20 cellular contexts compared by ENCODE assay signal in genomic region chrY:19058831-19059230, GRCh38.
"Had no signal": no experiment of that assay in that cellular context is flagged by ENCODE, and none has a peak within 500 bp of the region (broad histone marks: within the 10 kb centered on the region; RNA-seq: fewer than 3 reads in every experiment).

No MANE protein-coding gene starts in this region.

- H3K36me3 ChIP-seq: gastroesophageal sphincter, heart left ventricle, neural progenitor cell, right atrium auricular region, sigmoid colon, spleen, tibial artery had no signal

- H3K4me3 ChIP-seq: coronary artery, gastroesophageal sphincter, heart left ventricle, lung, neural progenitor cell, right atrium auricular region, sigmoid colon, skin epidermis, spleen, testis, tibial artery had no signal

- H3K4me1 ChIP-seq: gastroesophageal sphincter, neural progenitor cell, parathyroid adenoma, right atrium auricular region, spleen, testis had no signal

- H3K27ac ChIP-seq: coronary artery, gastroesophageal sphincter, neural progenitor cell, parathyroid adenoma, right atrium auricular region, sigmoid colon, skin epidermis, spleen, testis, tibial artery had no signal

- H3K4me2 ChIP-seq: neural progenitor cell had no signal

- ATAC-seq: gastroesophageal sphincter; naive thymus-derived CD4-positive, alpha-beta T cell; stimulated activated memory B cell treated with anti-CD40 and anti-IgM and Interleukin-4, amounts not matched to agents 10 μg/mL and 1 μg/mL and 100 μg/mL, for 72 hours; stimulated activated naive CD8-positive, alpha-beta T cell treated with anti-CD3 and anti-CD28 coated beads, Interleukin-15, Interleukin-2, amounts not matched to agents 100 U/mL and 50 U/mL, for 24 hours had no signal

- H3K9ac ChIP-seq: neural progenitor cell, parathyroid adenoma had no signal

- DNase-seq: dermis blood vessel endothelial cell; effector memory CD4-positive, alpha-beta T cell; heart left ventricle; hippocampal formation; naive thymus-derived CD4-positive, alpha-beta T cell; sigmoid colon; spleen; stimulated activated CD4-positive, alpha-beta T cell treated with anti-CD3 and anti-CD28 coated beads, Interleukin-4, amount 100 ng/mL, for 4 hours; stimulated activated naive CD8-positive, alpha-beta T cell treated with anti-CD3 and anti-CD28 coated beads, Interleukin-15, Interleukin-2, amounts not matched to agents 100 U/mL and 50 U/mL, for 24 hours; substantia nigra; testis; tibial artery had no signal

- H3K27me3 ChIP-seq: gastroesophageal sphincter, heart left ventricle, neural progenitor cell, right atrium auricular region, sigmoid colon, spleen, testis, tibial artery had no signal

- H3K9me3 ChIP-seq: gastroesophageal sphincter, heart left ventricle, right atrium auricular region, sigmoid colon, spleen, testis, tibial artery had no signal

- H3K79me2 ChIP-seq: parathyroid adenoma had no signal

- H2AFZ ChIP-seq: neural progenitor cell, parathyroid adenoma had no signal
